ENCODE assay signal across 8 cellular contexts in genomic region chr15:92907880-92908279, GRCh38. TPM values are rescaled to one million over a fixed set of nuclear protein-coding genes. Genes with fewer than 3 reads are reported as not detected.
DNase-seq lines count a peak whose midpoint lies in the region; ATAC-seq and TF ChIP-seq lines count a peak whose summit lies in the region.

No MANE protein-coding gene starts in this region.

- ATAC-seq in GM21367 (IDR thresholded peaks at IDR 0.05; ENCODE audit: unreplicated experiment) (no peak), left colon (no peak), GM18502 (IDR thresholded peaks at IDR 0.05; ENCODE audit: poor library complexity, unreplicated experiment) (no peak)

- H3K27ac ChIP-seq in stomach smooth muscle (ENCODE audit: low read length) = peak overlapping the region; percentile 92

- peak overlapping the region; percentile 1 to 16 for H3K9ac ChIP-seq in stomach smooth muscle (ENCODE audit: low read length in 2 of 2)

- POLR2A ChIA-PET in Caco-2 (lab: Charles Lee) = interaction anchor here (0.9 to 1.6 kb wide), 2 partner anchors 10 to 99 kb away, joined by 6 read pairs; no protein-coding TSS in a partner anchor

- H3K4me3 ChIP-seq in Caco-2 (ENCODE audit: low read depth, low read length) (no peak overlapping the region), kidney epithelial cell (ENCODE audit: low read depth, low read length) (no peak overlapping the region), stomach smooth muscle (ENCODE audit: low read length in 2 of 2) (peak overlapping the region; percentile 39 to 58)

- no peaks in the 10 kb centered on the region for H3K36me3 ChIP-seq in Caco-2 (ENCODE audit: control insufficient read depth, insufficient read depth, low read length)
- no peaks in the 10 kb centered on the region for H3K36me3 ChIP-seq in kidney epithelial cell (ENCODE audit: control insufficient read depth, insufficient read depth, low read length)
- no peaks in the 10 kb centered on the region for H3K36me3 ChIP-seq in stomach smooth muscle (ENCODE audit: control insufficient read depth in 2 of 2, insufficient read depth in 2 of 2, low read length in 2 of 2)

- no peaks in the 10 kb centered on the region for H3K9me3 Mint-ChIP-seq in Caco-2 (ENCODE audit: unreplicated experiment)

- no TSS peak for BruUV-seq in Caco-2 (replicated peaks; lab: Mats Ljungman, UMichigan)

- peak overlapping the region; percentile 62 for H3K4me3 Mint-ChIP-seq in Caco-2 (ENCODE audit: unreplicated experiment)

- no peaks in the 10 kb centered on the region for H3K27me3 ChIP-seq in Caco-2 (replicated peaks; ENCODE audit: control insufficient read depth, insufficient read depth, low read length)
- H3K27me3 ChIP-seq in kidney epithelial cell (ENCODE audit: control insufficient read depth, insufficient read depth, low read length) = no peaks in the 10 kb centered on the region
- no peaks in the 10 kb centered on the region for H3K27me3 ChIP-seq in stomach smooth muscle (ENCODE audit: control insufficient read depth in 1 of 2, insufficient read depth in 2 of 2, low read length in 2 of 2)

- H3K27ac Mint-ChIP-seq in Caco-2 (ENCODE audit: unreplicated experiment) = peak overlapping the region; percentile 65

- H3K36me3 Mint-ChIP-seq in Caco-2 (ENCODE audit: insufficient read depth, unreplicated experiment) = peaks cover 94% of the 10 kb centered on the region

- H3K4me1 ChIP-seq in Caco-2 (peaks cover 75% of the 10 kb centered on the region), stomach smooth muscle (ENCODE audit: control insufficient read depth, insufficient read depth, low read length) (peaks cover 34% of the 10 kb centered on the region)

- TF ChIP-seq CTCF in Caco-2 (IDR thresholded peaks at IDR 0.05; ENCODE audit: insufficient read depth in 1 of 2, low read depth in 1 of 2, low read length in 1 of 2, severe bottlenecking in 1 of 2, unreplicated experiment in 1 of 2) (no peak), kidney epithelial cell (IDR thresholded peaks at IDR 0.05; ENCODE audit: insufficient read depth, low read length, poor library complexity, severe bottlenecking) (no peak)

- DNase-seq in Caco-2 (no peak), MV-4-11 (lab: John Stamatoyannopoulos, UW) (peak; percentile 66), amniotic stem cell (lab: John Stamatoyannopoulos, UW) (peak; percentile 84), kidney epithelial cell (ENCODE audit: low read depth) (peak; percentile 82), left colon (no peak)

- intact Hi-C loops in Caco-2 (cut with micrococcal nuclease; ENCODE audit: unreplicated experiment) (no loop called here), left colon (cut with DNase I, micrococcal nuclease) (no loop called here)

- no peaks in the 10 kb centered on the region for H3K9me3 ChIP-seq in Caco-2
- H3K9me3 ChIP-seq in stomach smooth muscle (ENCODE audit: control insufficient read depth in 2 of 2, low read length in 2 of 2) = no peaks in the 10 kb centered on the region

- no peaks in the 10 kb centered on the region for H3K27me3 Mint-ChIP-seq in Caco-2 (ENCODE audit: insufficient read depth, unreplicated experiment)

- peaks cover 62% of the 10 kb centered on the region for H3K4me1 Mint-ChIP-seq in Caco-2 (ENCODE audit: low read depth, unreplicated experiment)

- CTCF ChIA-PET in Caco-2 (lab: Charles Lee) = no interaction called here

RNA-seq across cellular contexts. Expression of gene CHD2, which starts 7.8 kb away (rescaled TPM):
- total RNA-seq in Caco-2 (2022) (85.0 and 108 TPM in 2 replicates), kidney epithelial cell (54.2 and 54.3 TPM in 2 replicates), left colon (10 to 100 TPM; 85.7 to 86.9 TPM)

Comparison
In these comparisons a context has a peak if more than half of its experiments do, and no peak if none do; other contexts are left out.
1. DNase-seq: peak in MV-4-11 (single experiment), amniotic stem cell (single experiment) and kidney epithelial cell (single experiment); none in Caco-2 (0 of 2) and left colon (0 of 2).
2. H3K4me3 ChIP-seq: peak in stomach smooth muscle (2 of 2); none in Caco-2 (single experiment) and kidney epithelial cell (single experiment).